ENCODE assay signal across 15 cellular contexts in the genomic region with DNA sequence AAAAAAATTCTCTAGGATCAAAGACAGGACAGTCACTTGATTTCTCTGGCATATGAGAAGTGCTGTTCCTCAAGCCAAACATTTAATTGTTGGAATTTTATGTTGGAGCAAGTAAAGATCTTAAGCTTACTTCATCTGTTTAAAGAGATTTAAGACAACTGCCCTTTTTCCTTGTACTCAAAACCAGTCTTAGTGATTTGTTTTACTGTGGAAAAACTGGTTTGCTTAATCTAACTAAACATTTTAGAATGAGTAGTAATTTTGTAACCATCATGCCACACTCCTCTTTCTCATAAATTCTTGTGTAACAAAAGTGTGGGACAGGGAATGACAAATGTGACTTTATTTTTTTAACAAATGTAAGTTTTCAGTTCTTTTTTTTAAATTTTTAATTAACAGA.
"Had no signal": no experiment of that assay in that cellular context is flagged by ENCODE, and none has a peak within 500 bp of the region (broad histone marks: within the 10 kb centered on the region; RNA-seq: fewer than 3 reads in every experiment).

No MANE protein-coding gene starts in this region.

- H3K4me1 Mint-ChIP-seq: activated CD4-positive, alpha-beta T cell treated with anti-CD3 and anti-CD28 coated beads, Interleukin-2, amount 10 ng/mL, durations not matched to agents 24 days and 14 days; activated naive CD4-positive, alpha-beta T cell treated with anti-CD3 and anti-CD28 coated beads, Interleukin-2, amount 10 ng/mL, durations not matched to agents 7 days and 5 days; nephron progenitor cell; stimulated activated naive B cell treated with anti-CD40 and anti-IgM and Interleukin-4, amounts not matched to agents 10 μg/mL and 1 μg/mL and 100 μg/mL, for 72 hours had no signal

- H3K4me3 ChIP-seq: breast epithelium, thoracic aorta had no signal

- H3K27me3 ChIP-seq: breast epithelium had no signal

- FAIRE-seq: astrocyte had no signal

- H3K4me1 ChIP-seq: breast epithelium had no signal

- H3K27me3 Mint-ChIP-seq: activated CD4-positive, alpha-beta T cell treated with anti-CD3 and anti-CD28 coated beads, Interleukin-2, amount 10 ng/mL, durations not matched to agents 24 days and 14 days; activated CD8-positive, alpha-beta T cell treated with anti-CD3 and anti-CD28 coated beads for 36 hours; activated naive CD4-positive, alpha-beta T cell treated with anti-CD3 and anti-CD28 coated beads, Interleukin-2, amount 10 ng/mL, durations not matched to agents 7 days and 5 days; stimulated activated naive B cell treated with anti-CD40 and anti-IgM and Interleukin-4, amounts not matched to agents 10 μg/mL and 1 μg/mL and 100 μg/mL, for 72 hours had no signal

- H3K27ac Mint-ChIP-seq: activated CD4-positive, alpha-beta T cell treated with anti-CD3 and anti-CD28 coated beads, Interleukin-2, amount 10 ng/mL, durations not matched to agents 24 days and 14 days; activated CD8-positive, alpha-beta T cell treated with anti-CD3 and anti-CD28 coated beads for 36 hours; activated naive CD4-positive, alpha-beta T cell treated with anti-CD3 and anti-CD28 coated beads, Interleukin-2, amount 10 ng/mL, durations not matched to agents 7 days and 5 days; nephron progenitor cell; stimulated activated naive B cell treated with anti-CD40 and anti-IgM and Interleukin-4, amounts not matched to agents 10 μg/mL and 1 μg/mL and 100 μg/mL, for 72 hours had no signal

- ATAC-seq: activated CD8-positive, alpha-beta T cell treated with anti-CD3 and anti-CD28 coated beads for 36 hours; stimulated activated naive B cell treated with anti-CD40 and anti-IgM and Interleukin-4, amounts not matched to agents 10 μg/mL and 1 μg/mL and 100 μg/mL, for 72 hours had no signal

- DNase-seq: activated CD4-positive, alpha-beta T cell treated with anti-CD3 and anti-CD28 coated beads, Interleukin-2, amount 10 ng/mL, durations not matched to agents 24 days and 14 days; activated CD8-positive, alpha-beta T cell treated with anti-CD3 and anti-CD28 coated beads for 36 hours; activated naive CD4-positive, alpha-beta T cell treated with anti-CD3 and anti-CD28 coated beads, Interleukin-2, amount 10 ng/mL, durations not matched to agents 7 days and 5 days; activated T-cell treated with anti-CD3 and anti-CD28 coated beads, Interleukin-2, amount 50 U/mL, for 1 hour; cortex of kidney; hippocampal formation; islet precursor cell; mammary epithelial cell; nephron progenitor cell; nucleus accumbens; stimulated activated naive B cell treated with anti-CD40 and anti-IgM and Interleukin-4, amounts not matched to agents 10 μg/mL and 1 μg/mL and 100 μg/mL, for 72 hours; T1000 had no signal

- H3K9me3 Mint-ChIP-seq: activated CD4-positive, alpha-beta T cell treated with anti-CD3 and anti-CD28 coated beads, Interleukin-2, amount 10 ng/mL, durations not matched to agents 24 days and 14 days; activated CD8-positive, alpha-beta T cell treated with anti-CD3 and anti-CD28 coated beads for 36 hours; activated naive CD4-positive, alpha-beta T cell treated with anti-CD3 and anti-CD28 coated beads, Interleukin-2, amount 10 ng/mL, durations not matched to agents 7 days and 5 days; nephron progenitor cell; stimulated activated naive B cell treated with anti-CD40 and anti-IgM and Interleukin-4, amounts not matched to agents 10 μg/mL and 1 μg/mL and 100 μg/mL, for 72 hours had no signal

- H3K4me3 Mint-ChIP-seq: activated CD4-positive, alpha-beta T cell treated with anti-CD3 and anti-CD28 coated beads, Interleukin-2, amount 10 ng/mL, durations not matched to agents 24 days and 14 days; activated CD8-positive, alpha-beta T cell treated with anti-CD3 and anti-CD28 coated beads for 36 hours; activated naive CD4-positive, alpha-beta T cell treated with anti-CD3 and anti-CD28 coated beads, Interleukin-2, amount 10 ng/mL, durations not matched to agents 7 days and 5 days; nephron progenitor cell; stimulated activated naive B cell treated with anti-CD40 and anti-IgM and Interleukin-4, amounts not matched to agents 10 μg/mL and 1 μg/mL and 100 μg/mL, for 72 hours had no signal

- H3K27ac ChIP-seq: breast epithelium, thoracic aorta had no signal
